1 cellular context compared by ENCODE assay signal in genomic region chr12:2795291-2796186, GRCh38.
TF ChIP-seq lines count a peak whose summit lies in the region.

No MANE protein-coding gene starts in this region.

TF ChIP-seq in HepG2, 621 proteins besides CTCF, POLR2A, EP300 and RAD21 (continued from another document and continues in another):
- TF ChIP-seq, protein P1, sequence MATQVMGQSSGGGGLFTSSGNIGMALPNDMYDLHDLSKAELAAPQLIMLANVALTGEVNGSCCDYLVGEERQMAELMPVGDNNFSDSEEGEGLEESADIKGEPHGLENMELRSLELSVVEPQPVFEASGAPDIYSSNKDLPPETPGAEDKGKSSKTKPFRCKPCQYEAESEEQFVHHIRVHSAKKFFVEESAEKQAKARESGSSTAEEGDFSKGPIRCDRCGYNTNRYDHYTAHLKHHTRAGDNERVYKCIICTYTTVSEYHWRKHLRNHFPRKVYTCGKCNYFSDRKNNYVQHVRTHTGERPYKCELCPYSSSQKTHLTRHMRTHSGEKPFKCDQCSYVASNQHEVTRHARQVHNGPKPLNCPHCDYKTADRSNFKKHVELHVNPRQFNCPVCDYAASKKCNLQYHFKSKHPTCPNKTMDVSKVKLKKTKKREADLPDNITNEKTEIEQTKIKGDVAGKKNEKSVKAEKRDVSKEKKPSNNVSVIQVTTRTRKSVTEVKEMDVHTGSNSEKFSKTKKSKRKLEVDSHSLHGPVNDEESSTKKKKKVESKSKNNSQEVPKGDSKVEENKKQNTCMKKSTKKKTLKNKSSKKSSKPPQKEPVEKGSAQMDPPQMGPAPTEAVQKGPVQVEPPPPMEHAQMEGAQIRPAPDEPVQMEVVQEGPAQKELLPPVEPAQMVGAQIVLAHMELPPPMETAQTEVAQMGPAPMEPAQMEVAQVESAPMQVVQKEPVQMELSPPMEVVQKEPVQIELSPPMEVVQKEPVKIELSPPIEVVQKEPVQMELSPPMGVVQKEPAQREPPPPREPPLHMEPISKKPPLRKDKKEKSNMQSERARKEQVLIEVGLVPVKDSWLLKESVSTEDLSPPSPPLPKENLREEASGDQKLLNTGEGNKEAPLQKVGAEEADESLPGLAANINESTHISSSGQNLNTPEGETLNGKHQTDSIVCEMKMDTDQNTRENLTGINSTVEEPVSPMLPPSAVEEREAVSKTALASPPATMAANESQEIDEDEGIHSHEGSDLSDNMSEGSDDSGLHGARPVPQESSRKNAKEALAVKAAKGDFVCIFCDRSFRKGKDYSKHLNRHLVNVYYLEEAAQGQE (IDR thresholded peaks at IDR 0.05; ENCODE audit: borderline replicate concordance in 1 of 2, low read depth in 1 of 2, low read length in 2 of 2): no peak
- 0 out of 2 replicates have a peak, but pooled peaks have one; percentile 4 for TF ChIP-seq ZNF558 (CRISPR knock-in tag; IDR thresholded peaks at IDR 0.05; ENCODE audit: borderline replicate concordance)
- TF ChIP-seq HNRNPH1 (optimal IDR thresholded peaks at IDR 0.05; ENCODE audit: low read depth, low read length): no peak
- no peak for TF ChIP-seq PRPF4 (IDR thresholded peaks at IDR 0.05; ENCODE audit: low read depth, low read length, poor library complexity, severe bottlenecking)
- TF ChIP-seq ZBTB7B (CRISPR knock-in tag; IDR thresholded peaks at IDR 0.05): no peak
- TF ChIP-seq ZFP91 (CRISPR knock-in tag; IDR thresholded peaks at IDR 0.05; ENCODE audit: borderline replicate concordance): 0 out of 2 replicates have a peak, but pooled peaks have one; percentile 38
- 0 out of 2 replicates have a peak, but pooled peaks have one; percentile 45 for TF ChIP-seq ZNF704 (CRISPR knock-in tag; IDR thresholded peaks at IDR 0.05; ENCODE audit: borderline replicate concordance)
- TF ChIP-seq, protein P2, sequence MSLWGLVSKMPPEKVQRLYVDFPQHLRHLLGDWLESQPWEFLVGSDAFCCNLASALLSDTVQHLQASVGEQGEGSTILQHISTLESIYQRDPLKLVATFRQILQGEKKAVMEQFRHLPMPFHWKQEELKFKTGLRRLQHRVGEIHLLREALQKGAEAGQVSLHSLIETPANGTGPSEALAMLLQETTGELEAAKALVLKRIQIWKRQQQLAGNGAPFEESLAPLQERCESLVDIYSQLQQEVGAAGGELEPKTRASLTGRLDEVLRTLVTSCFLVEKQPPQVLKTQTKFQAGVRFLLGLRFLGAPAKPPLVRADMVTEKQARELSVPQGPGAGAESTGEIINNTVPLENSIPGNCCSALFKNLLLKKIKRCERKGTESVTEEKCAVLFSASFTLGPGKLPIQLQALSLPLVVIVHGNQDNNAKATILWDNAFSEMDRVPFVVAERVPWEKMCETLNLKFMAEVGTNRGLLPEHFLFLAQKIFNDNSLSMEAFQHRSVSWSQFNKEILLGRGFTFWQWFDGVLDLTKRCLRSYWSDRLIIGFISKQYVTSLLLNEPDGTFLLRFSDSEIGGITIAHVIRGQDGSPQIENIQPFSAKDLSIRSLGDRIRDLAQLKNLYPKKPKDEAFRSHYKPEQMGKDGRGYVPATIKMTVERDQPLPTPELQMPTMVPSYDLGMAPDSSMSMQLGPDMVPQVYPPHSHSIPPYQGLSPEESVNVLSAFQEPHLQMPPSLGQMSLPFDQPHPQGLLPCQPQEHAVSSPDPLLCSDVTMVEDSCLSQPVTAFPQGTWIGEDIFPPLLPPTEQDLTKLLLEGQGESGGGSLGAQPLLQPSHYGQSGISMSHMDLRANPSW (CRISPR knock-in tag; IDR thresholded peaks at IDR 0.05; ENCODE audit: borderline replicate concordance): no peak
- TF ChIP-seq TBX2 (CRISPR knock-in tag; IDR thresholded peaks at IDR 0.05; ENCODE audit: borderline replicate concordance): no peak
- TF ChIP-seq ZNF891 (CRISPR knock-in tag; IDR thresholded peaks at IDR 0.05): no peak
- no peak for TF ChIP-seq ZNF251 (CRISPR knock-in tag; IDR thresholded peaks at IDR 0.05)
- no peak for TF ChIP-seq ZNF280D (CRISPR knock-in tag; IDR thresholded peaks at IDR 0.05)
- no peak for TF ChIP-seq KLF6 (CRISPR knock-in tag; IDR thresholded peaks at IDR 0.05)
- no peak for TF ChIP-seq AKNA (CRISPR knock-in tag; IDR thresholded peaks at IDR 0.05; ENCODE audit: borderline replicate concordance)
- TF ChIP-seq GLI4 (CRISPR knock-in tag; IDR thresholded peaks at IDR 0.05; ENCODE audit: borderline replicate concordance): no peak
- no peak for TF ChIP-seq NFIB (CRISPR knock-in tag; IDR thresholded peaks at IDR 0.05; ENCODE audit: borderline replicate concordance)
- TF ChIP-seq SNRNP70 (IDR thresholded peaks at IDR 0.05; ENCODE audit: low read depth, low read length): no peak
- TF ChIP-seq ZNF589 (CRISPR knock-in tag; conservative IDR thresholded peaks at IDR 0.05): no peak
- TF ChIP-seq PLRG1 (conservative IDR thresholded peaks at IDR 0.05): no peak
- TF ChIP-seq ZNF232 (CRISPR knock-in tag; IDR thresholded peaks at IDR 0.05; ENCODE audit: borderline replicate concordance): no peak
- TF ChIP-seq TGIF2 (CRISPR knock-in tag; IDR thresholded peaks at IDR 0.05): peak; percentile 48; the same call in 1 of the 2 replicates
- no peak for TF ChIP-seq NFE2 (CRISPR knock-in tag; IDR thresholded peaks at IDR 0.05)
- TF ChIP-seq, protein P3, sequence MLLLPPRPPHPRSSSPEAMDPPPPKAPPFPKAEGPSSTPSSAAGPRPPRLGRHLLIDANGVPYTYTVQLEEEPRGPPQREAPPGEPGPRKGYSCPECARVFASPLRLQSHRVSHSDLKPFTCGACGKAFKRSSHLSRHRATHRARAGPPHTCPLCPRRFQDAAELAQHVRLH (CRISPR knock-in tag; IDR thresholded peaks at IDR 0.05; ENCODE audit: borderline replicate concordance, low read depth): no peak
- no peak for TF ChIP-seq MED13 (CRISPR knock-in tag; IDR thresholded peaks at IDR 0.05)
- TF ChIP-seq, protein P4, sequence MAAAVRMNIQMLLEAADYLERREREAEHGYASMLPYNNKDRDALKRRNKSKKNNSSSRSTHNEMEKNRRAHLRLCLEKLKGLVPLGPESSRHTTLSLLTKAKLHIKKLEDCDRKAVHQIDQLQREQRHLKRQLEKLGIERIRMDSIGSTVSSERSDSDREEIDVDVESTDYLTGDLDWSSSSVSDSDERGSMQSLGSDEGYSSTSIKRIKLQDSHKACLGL (CRISPR knock-in tag; IDR thresholded peaks at IDR 0.05): no peak
- no peak for TF ChIP-seq ZSCAN9 (CRISPR knock-in tag; IDR thresholded peaks at IDR 0.05; ENCODE audit: borderline replicate concordance)
- TF ChIP-seq ZBTB3 (CRISPR knock-in tag; IDR thresholded peaks at IDR 0.05; ENCODE audit: borderline replicate concordance, low read depth): no peak
- no peak for TF ChIP-seq RXRB (CRISPR knock-in tag; IDR thresholded peaks at IDR 0.05; ENCODE audit: borderline replicate concordance)
- TF ChIP-seq, protein P5, sequence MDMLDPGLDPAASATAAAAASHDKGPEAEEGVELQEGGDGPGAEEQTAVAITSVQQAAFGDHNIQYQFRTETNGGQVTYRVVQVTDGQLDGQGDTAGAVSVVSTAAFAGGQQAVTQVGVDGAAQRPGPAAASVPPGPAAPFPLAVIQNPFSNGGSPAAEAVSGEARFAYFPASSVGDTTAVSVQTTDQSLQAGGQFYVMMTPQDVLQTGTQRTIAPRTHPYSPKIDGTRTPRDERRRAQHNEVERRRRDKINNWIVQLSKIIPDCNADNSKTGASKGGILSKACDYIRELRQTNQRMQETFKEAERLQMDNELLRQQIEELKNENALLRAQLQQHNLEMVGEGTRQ (IDR thresholded peaks at IDR 0.05; ENCODE audit: low read depth, low read length): no peak
- TF ChIP-seq, protein P5 (CRISPR knock-in tag; IDR thresholded peaks at IDR 0.05; ENCODE audit: borderline replicate concordance): no peak
- TF ChIP-seq KDM3A (CRISPR knock-in tag; IDR thresholded peaks at IDR 0.05; ENCODE audit: low read depth): no peak
- TF ChIP-seq ZBTB10 (CRISPR knock-in tag; IDR thresholded peaks at IDR 0.05; ENCODE audit: borderline replicate concordance): no peak
